Comparison of ENCODE assay signal across 1 cellular context in genomic region chr1:170531758-170532657, GRCh38.
A peak's percentile ranks its signal among the peaks of the same experiment; 100 is the strongest.
TF ChIP-seq lines count a peak whose summit lies in the region.

GORAB (plus strand) TSS chr1:170532166; CDS start chr1:170532224, 58 bp downstream.

TF ChIP-seq in K562, 482 proteins besides CTCF, POLR2A, EP300 and RAD21 (continued from another document and continues in another):
- TF ChIP-seq ZNF12 (CRISPR knock-in tag; IDR thresholded peaks at IDR 0.05) (0 out of 2 replicates have a peak, but pooled peaks have one; percentile 60), ZHX1 (conservative IDR thresholded peaks at IDR 0.05; ENCODE audit: low read length) (no peak), MXD1 (CRISPR knock-in tag; IDR thresholded peaks at IDR 0.05; ENCODE audit: borderline replicate concordance, poor library complexity, severe bottlenecking) (no peak), NFE2 (IDR thresholded peaks at IDR 0.05; ENCODE audit: low read depth) (peak; percentile 83), ZBTB8A (IDR thresholded peaks at IDR 0.05; ENCODE audit: partially characterized antibody) (no peak), U2AF1 (optimal IDR thresholded peaks at IDR 0.05; ENCODE audit: low read depth, low read length) (no peak), ELK1 (CRISPR knock-in tag; IDR thresholded peaks at IDR 0.05) (no peak), ATF2 (CRISPR knock-in tag; IDR thresholded peaks at IDR 0.05) (no peak), HOMEZ (CRISPR knock-in tag; IDR thresholded peaks at IDR 0.05) (no peak), ZNF431 (CRISPR knock-in tag; IDR thresholded peaks at IDR 0.05) (no peak), ZNF780A (CRISPR knock-in tag; IDR thresholded peaks at IDR 0.05) (no peak), JUN (IDR thresholded peaks at IDR 0.05; ENCODE audit: borderline replicate concordance, low read depth, low read length) (no peak), JUN (CRISPR knock-in tag; IDR thresholded peaks at IDR 0.05; ENCODE audit: borderline replicate concordance) (no peak), PTRF (tag; IDR thresholded peaks at IDR 0.05) (no peak), XRCC5 (IDR thresholded peaks at IDR 0.05; ENCODE audit: low read depth, low read length) (no peak), DDX20 (tag; IDR thresholded peaks at IDR 0.05; ENCODE audit: low read depth) (no peak), ZNF318 (IDR thresholded peaks at IDR 0.05; ENCODE audit: borderline replicate concordance in 1 of 2, low read depth in 1 of 2) (peak in 1 of 2 experiments; percentile 26; a peak in 1 of 4 replicates), TFAM (CRISPR knock-in tag; conservative IDR thresholded peaks at IDR 0.05) (no peak), MIER1 (IDR thresholded peaks at IDR 0.05; ENCODE audit: low read depth) (no peak), TRIM25 (IDR thresholded peaks at IDR 0.05; ENCODE audit: borderline replicate concordance) (no peak), KAT8 (IDR thresholded peaks at IDR 0.05; ENCODE audit: low read depth) (no peak), KDM2B (CRISPR knock-in tag; IDR thresholded peaks at IDR 0.05) (no peak), STAT5B (CRISPR knock-in tag; IDR thresholded peaks at IDR 0.05) (no peak), RB1 (IDR thresholded peaks at IDR 0.05; ENCODE audit: low read depth) (peak; percentile 48), ILF3 (IDR thresholded peaks at IDR 0.05; ENCODE audit: borderline replicate concordance) (no peak), NONO (IDR thresholded peaks at IDR 0.05; ENCODE audit: low read depth in 2 of 2, low read length in 1 of 2) (no peak), ZNF77 (CRISPR knock-in tag; IDR thresholded peaks at IDR 0.05) (no peak), PKNOX1 (IDR thresholded peaks at IDR 0.05) (peak; percentile 44; the same call in 1 of the 2 replicates), TAF7 (tag; IDR thresholded peaks at IDR 0.05) (peak; percentile 91), SMARCB1 (IDR thresholded peaks at IDR 0.05; ENCODE audit: insufficient read length, low read depth) (no peak), ZNF143 (CRISPR knock-in tag; IDR thresholded peaks at IDR 0.05) (no peak), RCOR1 (IDR thresholded peaks at IDR 0.05; ENCODE audit: borderline replicate concordance in 1 of 2, low read depth in 2 of 2, low read length in 2 of 2) (peak in 1 of 2 experiments; percentile 47; a peak in 1 of 4 replicates), HNRNPL (IDR thresholded peaks at IDR 0.05; ENCODE audit: low read depth, low read length) (no peak), ZBTB5 (IDR thresholded peaks at IDR 0.05) (no peak), SMAD2 (IDR thresholded peaks at IDR 0.05; ENCODE audit: low read depth, low read length) (no peak), ZBTB9 (CRISPR knock-in tag; IDR thresholded peaks at IDR 0.05) (peak; percentile 89), TCF7L2 (IDR thresholded peaks at IDR 0.05; ENCODE audit: low read depth, low read length) (no peak; the same call in 1 of the 2 replicates)
